ENCODE assay signal across 8 cellular contexts in genomic region chr19:1905863-1906375, GRCh38. TPM values are rescaled to one million over a fixed set of nuclear protein-coding genes. Genes with fewer than 3 reads are reported as not detected.
DNase-seq lines count a peak whose midpoint lies in the region; ATAC-seq and TF ChIP-seq lines count a peak whose summit lies in the region.

No MANE protein-coding gene starts in this region.

- peak overlapping the region; percentile 83 for H3K4me3 Mint-ChIP-seq in mesothelial cell of epicardium

- H3K4me1 Mint-ChIP-seq in mesothelial cell of epicardium = peaks cover 29% of the 10 kb centered on the region

- H3K27ac ChIP-seq in left ventricle myocardium inferior (replicated peaks) = peak overlapping the region; percentile 91
- peak overlapping the region; percentile 94 to 95 for H3K27ac ChIP-seq in breast epithelium
- H3K27ac ChIP-seq in uterus = peak overlapping the region; percentile 81 to 86

- intact Hi-C loops in left ventricle myocardium inferior (cut with micrococcal nuclease) (no loop called here), Right ventricle myocardium inferior (cut with DNase I) (no loop called here), breast epithelium (cut with DNase I; ENCODE audit: low total_unique reads) (loop anchor here (10.0 kb wide), 1 partner anchor 189 kb away; the partner anchor contains the start of genes IZUMO4 and MOB3A), uterus (cut with DNase I; ENCODE audit: low total_unique reads) (no loop called here)

- no peaks in the 10 kb centered on the region for H3K9me3 Mint-ChIP-seq in mesothelial cell of epicardium

- H3K27me3 ChIP-seq in left ventricle myocardium inferior (ENCODE audit: low read depth) = no peaks in the 10 kb centered on the region
- H3K27me3 ChIP-seq in breast epithelium = no peaks in the 10 kb centered on the region
- H3K27me3 ChIP-seq in uterus = no peaks in the 10 kb centered on the region

- TF ChIP-seq POLR2A in breast epithelium (IDR thresholded peaks at IDR 0.05) = no peak
- TF ChIP-seq POLR2A in uterus (IDR thresholded peaks at IDR 0.05) = no peak

- H3K4me3 ChIP-seq in left ventricle myocardium inferior (peak overlapping the region; percentile 81), breast epithelium (peak overlapping the region; percentile 69 to 82 (median 70)), uterus (peak overlapping the region; percentile 42 to 65)

- no peaks in the 10 kb centered on the region for H3K9me3 ChIP-seq in left ventricle myocardium inferior (replicated peaks)
- H3K9me3 ChIP-seq in breast epithelium = no peaks in the 10 kb centered on the region
- no peaks in the 10 kb centered on the region for H3K9me3 ChIP-seq in uterus

- no peak for TF ChIP-seq CTCF in left ventricle myocardium inferior (IDR thresholded peaks at IDR 0.05; ENCODE audit: borderline replicate concordance)
- TF ChIP-seq CTCF in breast epithelium (IDR thresholded peaks at IDR 0.05) = no peak
- TF ChIP-seq CTCF in mesothelial cell of epicardium (IDR thresholded peaks at IDR 0.05; ENCODE audit: unreplicated experiment) = no peak
- TF ChIP-seq CTCF in uterus (IDR thresholded peaks at IDR 0.05) = no peak

- peak overlapping the region; percentile 98 for H3K27ac Mint-ChIP-seq in mesothelial cell of epicardium

- no peaks in the 10 kb centered on the region for H3K27me3 Mint-ChIP-seq in mesothelial cell of epicardium (ENCODE audit: low read depth)

- H3K4me1 ChIP-seq in left ventricle myocardium inferior (peaks cover 19% of the 10 kb centered on the region), breast epithelium (peaks cover 11 to 13% of the 10 kb centered on the region in 2 donors), uterus (peaks cover 0 to 7% of the 10 kb centered on the region in 2 donors)

- H3K36me3 ChIP-seq in left ventricle myocardium inferior = no peaks in the 10 kb centered on the region
- no peaks in the 10 kb centered on the region for H3K36me3 ChIP-seq in breast epithelium
- no peaks in the 10 kb centered on the region for H3K36me3 ChIP-seq in uterus

- H3K36me3 Mint-ChIP-seq in mesothelial cell of epicardium = peaks cover 4% of the 10 kb centered on the region

- ATAC-seq in Right ventricle myocardium inferior (no peak), HG03521 (IDR thresholded peaks at IDR 0.05; ENCODE audit: unreplicated experiment) (no peak)

- no peak for DNase-seq in left ventricle myocardium inferior
- no peak for DNase-seq in Right ventricle myocardium inferior (ENCODE audit: missing footprints)
- DNase-seq in breast epithelium (ENCODE audit: low spot score in 2 of 2) = no peak
- no peak for DNase-seq in mesothelial cell of epicardium (ENCODE audit: low spot score in 2 of 2, unreplicated experiment in 2 of 2)
- no peak for DNase-seq in uterus
- no peak for DNase-seq in GF-D8 (lab: John Stamatoyannopoulos, UW)
- DNase-seq in NCI-H187 treated with DMSO at 0.1 percent for 48 hours (lab: John Stamatoyannopoulos, UW) = no peak

RNA-seq across cellular contexts. Expression of gene ADAT3, which starts 0.7 kb away (rescaled TPM):
- total RNA-seq in left ventricle myocardium inferior (1.8 TPM), Right ventricle myocardium inferior (1.6 TPM), breast epithelium (1 to 10 TPM; 1.1 to 5.4 (median 4.9) TPM), mesothelial cell of epicardium (14.2 to 17.2 TPM (median 15.5 TPM) in 3 replicates), uterus (1 to 10 TPM; 1.0 to 5.5 (median 2.8) TPM)

RNA-seq across cellular contexts. Expression of gene SCAMP4, which starts 0.7 kb away (rescaled TPM):
- total RNA-seq in left ventricle myocardium inferior (16.2 TPM), Right ventricle myocardium inferior (17.9 TPM), breast epithelium (10 to 100 TPM; 41.4 to 66.6 (median 44.6) TPM), mesothelial cell of epicardium (93.5 to 97.7 TPM (median 93.5 TPM) in 3 replicates), uterus (10 to 100 TPM in 3 of 4 donors, 1 to 10 TPM in 1; 9.5 to 68.9 (median 28.0) TPM)

RNA-seq across cellular contexts. Expression of gene ABHD17A, which starts 20.6 kb away (rescaled TPM):
- 55.6 TPM for total RNA-seq in left ventricle myocardium inferior
- total RNA-seq in Right ventricle myocardium inferior = 61.5 TPM
- total RNA-seq in breast epithelium = 10 to 100 TPM; 62.4 to 81.3 (median 76.0) TPM
- 59.4 to 67.2 TPM (median 62.0 TPM) in 3 replicates for total RNA-seq in mesothelial cell of epicardium
- 100 to 1,000 TPM in 1 of 4 donors, 10 to 100 TPM in 3; 33.8 to 142 (median 63.7) TPM for total RNA-seq in uterus

RNA-seq across cellular contexts. Expression of gene CSNK1G2, which starts 35.1 kb away (rescaled TPM):
- total RNA-seq in left ventricle myocardium inferior = 24.5 TPM
- 23.6 TPM for total RNA-seq in Right ventricle myocardium inferior
- 10 to 100 TPM; 31.5 to 76.7 (median 68.2) TPM for total RNA-seq in breast epithelium
- total RNA-seq in mesothelial cell of epicardium = 79.1 to 84.0 TPM (median 81.8 TPM) in 3 replicates
- total RNA-seq in uterus = 10 to 100 TPM in 3 of 4 donors, 1 to 10 TPM in 1; 8.2 to 59.4 (median 46.7) TPM

RNA-seq across cellular contexts. Expression of gene KLF16, which starts 42.5 kb away (rescaled TPM):
- total RNA-seq in left ventricle myocardium inferior = 6.4 TPM
- total RNA-seq in Right ventricle myocardium inferior = 11.0 TPM
- total RNA-seq in breast epithelium = 1 to 10 TPM; 2.9 to 4.6 (median 4.1) TPM
- 22.0 to 24.1 TPM (median 23.5 TPM) in 3 replicates for total RNA-seq in mesothelial cell of epicardium
- total RNA-seq in uterus = 10 to 100 TPM in 1 of 4 donors, 1 to 10 TPM in 1, under 1 TPM in 1, not detected in 1; 0.26 to 17.7 (median 3.9) TPM
